In genomic region chr11:115874843-115875242, GRCh38 we compare ENCODE assay signal across 14 cellular contexts.
DNase-seq lines count a peak whose midpoint lies in the region; ATAC-seq, FAIRE-seq and TF ChIP-seq lines count a peak whose summit lies in the region.
"Had no signal": no experiment of that assay in that cellular context is flagged by ENCODE, and none has a peak within 500 bp of the region (broad histone marks: within the 10 kb centered on the region; RNA-seq: fewer than 3 reads in every experiment).

No MANE protein-coding gene starts in this region.

- FAIRE-seq in GM18507 (lab: Jason Lieb, UNC), result peak; percentile 95

- H3K27me3 Mint-ChIP-seq in neural progenitor cell (ENCODE audit: insufficient read depth, low read depth), result peaks cover 4% of the 10 kb centered on the region

- peaks cover 4% of the 10 kb centered on the region for H3K9me3 Mint-ChIP-seq in neural progenitor cell

- TF ChIP-seq CTCF in neural progenitor cell (IDR thresholded peaks at IDR 0.05), result no peak
- TF ChIP-seq CTCF in lower lobe of right lung (IDR thresholded peaks at IDR 0.05), result no peak

- H3K27ac Mint-ChIP-seq in neural progenitor cell, result no peak overlapping the region

- no peaks in the 10 kb centered on the region for H3K36me3 ChIP-seq in Karpas-422 (ENCODE audit: insufficient read depth, low read length)
- no peaks in the 10 kb centered on the region for H3K36me3 ChIP-seq in neural progenitor cell
- no peaks in the 10 kb centered on the region for H3K36me3 ChIP-seq in lower lobe of right lung

- H3K4me3 Mint-ChIP-seq in neural progenitor cell, result no peak overlapping the region

- intact Hi-C loops in lower lobe of right lung (cut with DNase I), result no loop called here

- H3K4me2 ChIP-seq in Karpas-422 (ENCODE audit: low read depth, low read length, poor library complexity, severe bottlenecking) (no peak overlapping the region), neural progenitor cell (no peak overlapping the region)

- H2AFZ ChIP-seq in Karpas-422 (ENCODE audit: low read length), result no peak overlapping the region
- H2AFZ ChIP-seq in neural progenitor cell (replicated peaks), result no peak overlapping the region

- H3K9me2 ChIP-seq in Karpas-422 (replicated peaks; ENCODE audit: insufficient read depth, low read length), result no peaks in the 10 kb centered on the region

- H3K9me3 ChIP-seq in Karpas-422 (ENCODE audit: low read length) (no peaks in the 10 kb centered on the region), neural progenitor cell (ENCODE audit: low read depth) (no peaks in the 10 kb centered on the region), lower lobe of right lung (no peaks in the 10 kb centered on the region)
- H3K9me3 ChIP-seq: testis had no signal

- H4K20me1 ChIP-seq in Karpas-422 (ENCODE audit: insufficient read depth, low read depth, low read length) (no peaks in the 10 kb centered on the region), neural progenitor cell (ENCODE audit: low read depth) (no peaks in the 10 kb centered on the region)

- H3K27me3 ChIP-seq in Karpas-422 (ENCODE audit: low read length), result no peaks in the 10 kb centered on the region
- H3K27me3 ChIP-seq in neural progenitor cell, result no peaks in the 10 kb centered on the region
- H3K27me3 ChIP-seq in lower lobe of right lung (ENCODE audit: low read depth), result no peaks in the 10 kb centered on the region
- H3K27me3 ChIP-seq: testis had no signal

- peaks cover 32% of the 10 kb centered on the region for H3K4me1 Mint-ChIP-seq in neural progenitor cell

- no peaks in the 10 kb centered on the region for H3K79me2 ChIP-seq in Karpas-422 (ENCODE audit: low read length)
- H3K79me2 ChIP-seq in neural progenitor cell (ENCODE audit: low read depth), result no peaks in the 10 kb centered on the region

- DNase-seq in GM18507 (ENCODE audit: extremely low spot score, insufficient read length, low read depth) (no peak), Karpas-422 (no peak), neural progenitor cell (ENCODE audit: low spot score) (no peak), lower lobe of right lung (no peak), GM19240 (ENCODE audit: insufficient read length, low spot score) (no peak)
- DNase-seq: activated T-cell treated with anti-CD3 and anti-CD28 coated beads, Interleukin-2, amount 50 U/mL, for 48 hours; KBM-7; testis had no signal

- H3K4me3 ChIP-seq in Karpas-422 (ENCODE audit: low read length) (no peak overlapping the region), neural progenitor cell (no peak overlapping the region), lower lobe of right lung (no peak overlapping the region)
- H3K4me3 ChIP-seq: testis had no signal

- H3K36me3 Mint-ChIP-seq in neural progenitor cell, result no peaks in the 10 kb centered on the region

- H3F3A ChIP-seq in neural progenitor cell (ENCODE audit: low read depth), result no peaks in the 10 kb centered on the region

- ATAC-seq in GM19452 (IDR thresholded peaks at IDR 0.05; ENCODE audit: unreplicated experiment) (peak; percentile 90), HG02884 (IDR thresholded peaks at IDR 0.05; ENCODE audit: unreplicated experiment) (peak; percentile 62), HG03565 (IDR thresholded peaks at IDR 0.05; ENCODE audit: unreplicated experiment) (peak; percentile 72), lower lobe of right lung (no peak)
- ATAC-seq: HCT116, Panc1 had no signal

- H3K9ac ChIP-seq in Karpas-422 (ENCODE audit: low read length) (no peak overlapping the region), neural progenitor cell (no peak overlapping the region)

- H3K27ac ChIP-seq in Karpas-422 (ENCODE audit: low read length), result no peak overlapping the region
- no peak overlapping the region for H3K27ac ChIP-seq in neural progenitor cell
- H3K27ac ChIP-seq in lower lobe of right lung, result no peak overlapping the region
- H3K27ac ChIP-seq: C4-2B, testis had no signal

- H3K4me1 ChIP-seq in Karpas-422 (ENCODE audit: low read length) (peaks cover 29% of the 10 kb centered on the region), neural progenitor cell (peaks cover 12% of the 10 kb centered on the region), lower lobe of right lung (no peaks in the 10 kb centered on the region)
- H3K4me1 ChIP-seq: testis had no signal

Comparison
In these comparisons a context has a peak if more than half of its experiments do, and no peak if none do; other contexts are left out.
1. ATAC-seq: peak in GM19452 (single experiment), HG02884 (single experiment) and HG03565 (single experiment); none in lower lobe of right lung (0 of 2).